In the genomic region with DNA sequence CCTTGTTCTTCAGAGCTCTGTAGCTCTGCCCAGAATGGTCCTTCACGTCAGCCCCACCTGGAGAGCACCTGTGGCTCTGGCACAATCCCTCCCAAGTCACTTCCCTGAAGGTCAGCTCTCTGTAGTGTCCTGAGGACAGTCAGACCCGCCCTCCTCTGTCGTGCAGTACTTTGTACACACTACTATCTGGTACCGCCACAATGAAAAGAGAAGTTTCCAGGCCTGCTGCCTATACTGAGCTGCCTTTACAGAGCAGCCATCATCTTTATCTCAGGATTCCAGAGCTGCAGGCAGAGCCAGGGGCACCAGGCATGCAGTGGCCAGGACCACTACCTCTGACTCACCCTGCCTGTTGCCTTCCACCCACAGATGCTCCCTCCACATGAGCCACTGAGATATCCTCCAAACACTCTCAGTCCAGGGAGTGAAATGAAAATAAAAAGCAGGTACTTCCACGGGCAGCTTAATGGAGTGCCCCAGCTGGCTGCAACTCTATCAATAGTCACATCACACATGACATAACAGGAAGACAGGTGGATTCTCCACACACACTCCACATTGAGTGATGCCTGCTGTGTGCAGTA, we compare ENCODE assay signal across 11 cellular contexts. TPM values are rescaled to one million over a fixed set of nuclear protein-coding genes. Genes with fewer than 3 reads are reported as not detected.
DNase-seq lines count a peak whose midpoint lies in the region; ATAC-seq and TF ChIP-seq lines count a peak whose summit lies in the region.
"Had no signal": no experiment of that assay in that cellular context is flagged by ENCODE, and none has a peak within 500 bp of the region (broad histone marks: within the 10 kb centered on the region; RNA-seq: fewer than 3 reads in every experiment).

No MANE protein-coding gene starts in this region.

- H3K27me3 Mint-ChIP-seq in endodermal cell (ENCODE audit: insufficient read depth) (no peaks in the 10 kb centered on the region), nephron (ENCODE audit: low read depth) (no peaks in the 10 kb centered on the region)

- no peak for TF ChIP-seq CTCF in endodermal cell (conservative IDR thresholded peaks at IDR 0.05)
- no peak for TF ChIP-seq CTCF in nephron (IDR thresholded peaks at IDR 0.05; ENCODE audit: unreplicated experiment in 3 of 3)

- H3K36me3 Mint-ChIP-seq in endodermal cell (ENCODE audit: low read depth) (peaks cover 3% of the 10 kb centered on the region), nephron (ENCODE audit: low read depth) (no peaks in the 10 kb centered on the region)

- no peak overlapping the region for H3K27ac ChIP-seq in endodermal cell (ENCODE audit: low read depth, low read length)
- H3K27ac ChIP-seq: epithelial cell of prostate had no signal

- H3K4me1 Mint-ChIP-seq in endodermal cell (peaks cover 41% of the 10 kb centered on the region), nephron (peaks cover 51% of the 10 kb centered on the region)

- 76 to 80% methylated on average over 3 to 5 of the region's 5 CpGs for WGBS in endodermal cell (ENCODE audit: insufficient coverage in 1 of 2, insufficient read length in 1 of 2), 2 experiments

- peaks cover 17% of the 10 kb centered on the region for H3K4me1 ChIP-seq in endodermal cell (ENCODE audit: control insufficient read depth, insufficient read depth, low read length)

- H3K27ac Mint-ChIP-seq in endodermal cell (peak overlapping the region; percentile 26), nephron (peak overlapping the region; percentile 7 to 73 (median 34))
- H3K27ac Mint-ChIP-seq: T-helper 1 cell treated with Interleukin-12 subunit alpha and Interleukin-12 subunit beta and Interleukin-4 antibody, amounts not matched to agents 30 μg/mL and 1 μg/mL, for 36 hours had no signal

- DNase-seq in DMS53 (lab: John Stamatoyannopoulos, UW) (peak; percentile 53), NCI-H128 (lab: John Stamatoyannopoulos, UW; ENCODE audit: unreplicated experiment) (peak; percentile 32), endodermal cell (peak; percentile 51), NCI-H748 (lab: John Stamatoyannopoulos, UW; ENCODE audit: unreplicated experiment) (no peak), HuH-7 (ENCODE audit: low spot score) (no peak)

- H3K9me3 ChIP-seq in endodermal cell (ENCODE audit: control insufficient read depth, low read length), result no peaks in the 10 kb centered on the region

- no peaks in the 10 kb centered on the region for H3K27me3 ChIP-seq in endodermal cell (ENCODE audit: control insufficient read depth, insufficient read depth, low read length, poor library complexity, severe bottlenecking)

- H3K4me3 ChIP-seq in endodermal cell (ENCODE audit: low read length), result no peak overlapping the region
- H3K4me3 ChIP-seq: skin epidermis had no signal

- no peak overlapping the region for H3K9ac ChIP-seq in endodermal cell (ENCODE audit: extremely low read depth, low read length, poor library complexity, severe bottlenecking)

- H3K9me3 Mint-ChIP-seq in endodermal cell, result no peaks in the 10 kb centered on the region
- no peaks in the 10 kb centered on the region for H3K9me3 Mint-ChIP-seq in nephron
- H3K9me3 Mint-ChIP-seq: T-helper 1 cell treated with Interleukin-12 subunit alpha and Interleukin-12 subunit beta and Interleukin-4 antibody, amounts not matched to agents 30 μg/mL and 1 μg/mL, for 36 hours had no signal

- no peaks in the 10 kb centered on the region for H3K36me3 ChIP-seq in endodermal cell (ENCODE audit: control insufficient read depth, insufficient read depth, low read length)

- no peak overlapping the region for H3K4me3 Mint-ChIP-seq in endodermal cell
- no peak overlapping the region for H3K4me3 Mint-ChIP-seq in nephron
- H3K4me3 Mint-ChIP-seq: T-helper 1 cell treated with Interleukin-12 subunit alpha and Interleukin-12 subunit beta and Interleukin-4 antibody, amounts not matched to agents 30 μg/mL and 1 μg/mL, for 36 hours had no signal

- ATAC-seq in HG03045 (IDR thresholded peaks at IDR 0.05; ENCODE audit: unreplicated experiment), result no peak
- no peak for ATAC-seq in HG02571 (IDR thresholded peaks at IDR 0.05; ENCODE audit: unreplicated experiment)

RNA-seq across cellular contexts. Expression of a gene that starts 7.3 kb away (rescaled TPM):
- 10 to 100 TPM; 60.7 to 61.4 TPM for total RNA-seq in endodermal cell
- polyA plus RNA-seq in endodermal cell (2013, experiment 1 of 2), result 47.8 TPM
- 50.9 TPM for polyA plus RNA-seq in endodermal cell (2013, experiment 2 of 2)

Comparison
In these comparisons a context has a peak if more than half of its experiments do, and no peak if none do; other contexts are left out.
1. DNase-seq: peak in DMS53 (single experiment), NCI-H128 (single experiment) and endodermal cell (single experiment); none in NCI-H748 (single experiment) and HuH-7 (single experiment).